Comparison of ENCODE assay signal across 2 cellular contexts in the genomic region with DNA sequence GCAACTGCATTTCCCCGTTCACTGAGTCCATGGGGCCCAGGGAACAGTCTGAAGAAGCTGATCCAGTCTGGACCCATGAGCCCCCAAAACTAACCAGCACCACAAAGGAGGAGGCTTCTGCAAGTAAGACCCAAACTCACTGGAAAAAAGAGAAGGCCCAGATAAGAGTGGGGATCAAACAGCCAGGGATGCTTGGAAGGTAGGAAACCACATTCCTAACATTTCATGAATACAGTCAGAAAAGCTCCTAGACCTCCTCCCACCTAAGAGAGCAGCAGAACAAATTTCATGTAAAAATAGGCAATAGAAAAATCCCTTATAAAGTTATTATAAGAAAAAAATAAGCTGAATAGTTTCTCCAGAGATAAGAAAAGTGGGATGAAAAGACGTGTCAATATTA.
TF ChIP-seq lines count a peak whose summit lies in the region.

No MANE protein-coding gene starts in this region.

TF ChIP-seq in GM23338, 12 proteins besides CTCF, POLR2A, EP300 and RAD21 (continued from another document):
- TF ChIP-seq, protein P1, sequence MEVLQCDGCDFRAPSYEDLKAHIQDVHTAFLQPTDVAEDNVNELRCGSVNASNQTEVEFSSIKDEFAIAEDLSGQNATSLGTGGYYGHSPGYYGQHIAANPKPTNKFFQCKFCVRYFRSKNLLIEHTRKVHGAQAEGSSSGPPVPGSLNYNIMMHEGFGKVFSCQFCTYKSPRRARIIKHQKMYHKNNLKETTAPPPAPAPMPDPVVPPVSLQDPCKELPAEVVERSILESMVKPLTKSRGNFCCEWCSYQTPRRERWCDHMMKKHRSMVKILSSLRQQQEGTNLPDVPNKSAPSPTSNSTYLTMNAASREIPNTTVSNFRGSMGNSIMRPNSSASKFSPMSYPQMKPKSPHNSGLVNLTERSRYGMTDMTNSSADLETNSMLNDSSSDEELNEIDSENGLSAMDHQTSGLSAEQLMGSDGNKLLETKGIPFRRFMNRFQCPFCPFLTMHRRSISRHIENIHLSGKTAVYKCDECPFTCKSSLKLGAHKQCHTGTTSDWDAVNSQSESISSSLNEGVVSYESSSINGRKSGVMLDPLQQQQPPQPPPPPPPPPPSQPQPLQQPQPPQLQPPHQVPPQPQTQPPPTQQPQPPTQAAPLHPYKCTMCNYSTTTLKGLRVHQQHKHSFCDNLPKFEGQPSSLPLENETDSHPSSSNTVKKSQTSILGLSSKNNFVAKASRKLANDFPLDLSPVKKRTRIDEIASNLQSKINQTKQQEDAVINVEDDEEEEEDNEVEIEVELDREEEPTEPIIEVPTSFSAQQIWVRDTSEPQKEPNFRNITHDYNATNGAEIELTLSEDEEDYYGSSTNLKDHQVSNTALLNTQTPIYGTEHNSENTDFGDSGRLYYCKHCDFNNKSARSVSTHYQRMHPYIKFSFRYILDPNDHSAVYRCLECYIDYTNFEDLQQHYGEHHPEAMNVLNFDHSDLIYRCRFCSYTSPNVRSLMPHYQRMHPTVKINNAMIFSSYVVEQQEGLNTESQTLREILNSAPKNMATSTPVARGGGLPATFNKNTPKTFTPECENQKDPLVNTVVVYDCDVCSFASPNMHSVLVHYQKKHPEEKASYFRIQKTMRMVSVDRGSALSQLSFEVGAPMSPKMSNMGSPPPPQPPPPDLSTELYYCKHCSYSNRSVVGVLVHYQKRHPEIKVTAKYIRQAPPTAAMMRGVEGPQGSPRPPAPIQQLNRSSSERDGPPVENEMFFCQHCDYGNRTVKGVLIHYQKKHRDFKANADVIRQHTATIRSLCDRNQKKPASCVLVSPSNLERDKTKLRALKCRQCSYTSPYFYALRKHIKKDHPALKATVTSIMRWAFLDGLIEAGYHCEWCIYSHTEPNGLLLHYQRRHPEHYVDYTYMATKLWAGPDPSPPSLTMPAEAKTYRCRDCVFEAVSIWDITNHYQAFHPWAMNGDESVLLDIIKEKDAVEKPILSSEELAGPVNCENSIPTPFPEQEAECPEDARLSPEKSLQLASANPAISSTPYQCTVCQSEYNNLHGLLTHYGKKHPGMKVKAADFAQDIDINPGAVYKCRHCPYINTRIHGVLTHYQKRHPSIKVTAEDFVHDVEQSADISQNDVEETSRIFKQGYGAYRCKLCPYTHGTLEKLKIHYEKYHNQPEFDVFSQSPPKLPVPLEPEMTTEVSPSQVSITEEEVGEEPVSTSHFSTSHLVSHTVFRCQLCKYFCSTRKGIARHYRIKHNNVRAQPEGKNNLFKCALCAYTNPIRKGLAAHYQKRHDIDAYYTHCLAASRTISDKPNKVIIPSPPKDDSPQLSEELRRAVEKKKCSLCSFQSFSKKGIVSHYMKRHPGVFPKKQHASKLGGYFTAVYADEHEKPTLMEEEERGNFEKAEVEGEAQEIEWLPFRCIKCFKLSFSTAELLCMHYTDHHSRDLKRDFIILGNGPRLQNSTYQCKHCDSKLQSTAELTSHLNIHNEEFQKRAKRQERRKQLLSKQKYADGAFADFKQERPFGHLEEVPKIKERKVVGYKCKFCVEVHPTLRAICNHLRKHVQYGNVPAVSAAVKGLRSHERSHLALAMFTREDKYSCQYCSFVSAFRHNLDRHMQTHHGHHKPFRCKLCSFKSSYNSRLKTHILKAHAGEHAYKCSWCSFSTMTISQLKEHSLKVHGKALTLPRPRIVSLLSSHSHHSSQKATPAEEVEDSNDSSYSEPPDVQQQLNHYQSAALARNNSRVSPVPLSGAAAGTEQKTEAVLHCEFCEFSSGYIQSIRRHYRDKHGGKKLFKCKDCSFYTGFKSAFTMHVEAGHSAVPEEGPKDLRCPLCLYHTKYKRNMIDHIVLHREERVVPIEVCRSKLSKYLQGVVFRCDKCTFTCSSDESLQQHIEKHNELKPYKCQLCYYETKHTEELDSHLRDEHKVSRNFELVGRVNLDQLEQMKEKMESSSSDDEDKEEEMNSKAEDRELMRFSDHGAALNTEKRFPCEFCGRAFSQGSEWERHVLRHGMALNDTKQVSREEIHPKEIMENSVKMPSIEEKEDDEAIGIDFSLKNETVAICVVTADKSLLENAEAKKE (CRISPR knock-in tag; IDR thresholded peaks at IDR 0.05): 0 out of 2 replicates have a peak, but pooled peaks have one; percentile 34

TF ChIP-seq in WTC11, 78 proteins besides CTCF, POLR2A, EP300 and RAD21 (continued from another document):
- no peak for TF ChIP-seq ATF6 (CRISPR knock-in tag; IDR thresholded peaks at IDR 0.05)
- no peak for TF ChIP-seq ATF2 (CRISPR knock-in tag; IDR thresholded peaks at IDR 0.05; ENCODE audit: borderline replicate concordance, low read depth)
- TF ChIP-seq NR1H2 (CRISPR knock-in tag; IDR thresholded peaks at IDR 0.05): no peak
- TF ChIP-seq TP53 (CRISPR knock-in tag; IDR thresholded peaks at IDR 0.05): no peak
- no peak for TF ChIP-seq KAT7 (CRISPR knock-in tag; IDR thresholded peaks at IDR 0.05; ENCODE audit: borderline replicate concordance)
